Comparison of ENCODE assay signal across 25 cellular contexts in the genomic region with DNA sequence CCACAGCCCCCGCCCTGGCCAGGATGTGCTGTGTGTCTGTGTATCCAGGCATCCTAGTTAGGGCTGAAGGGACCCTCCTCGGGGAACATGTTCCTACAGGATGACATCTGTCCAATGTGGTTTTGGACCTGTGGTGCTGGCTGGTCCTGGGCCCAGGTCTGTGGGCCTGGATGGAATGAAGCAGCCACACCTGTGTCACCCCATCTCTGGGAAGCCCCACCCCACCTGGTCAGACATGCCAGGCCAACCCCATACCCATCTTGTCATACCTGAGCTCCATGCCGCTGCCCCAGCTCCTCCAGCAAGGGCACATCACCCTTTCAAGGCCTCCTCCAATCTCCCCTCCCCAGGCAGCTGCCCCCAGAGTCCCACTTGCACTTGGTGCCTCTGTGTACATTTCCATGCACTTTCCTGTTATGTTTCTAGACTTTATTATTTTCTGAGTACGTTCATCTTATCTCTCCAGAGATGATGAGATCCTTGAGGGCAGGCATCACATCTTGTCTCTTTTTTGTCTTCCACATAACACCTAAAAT.
"Had no signal": no experiment of that assay in that cellular context is flagged by ENCODE, and none has a peak within 500 bp of the region (broad histone marks: within the 10 kb centered on the region; RNA-seq: fewer than 3 reads in every experiment).

No MANE protein-coding gene starts in this region.

- H3K4me1 ChIP-seq: lower lobe of right lung, neural progenitor cell, right atrium auricular region had no signal

- FAIRE-seq: colon, frontal cortex, islet of Langerhans, TTC549 had no signal

- H3K27ac Mint-ChIP-seq: activated T-cell treated with anti-CD3 and anti-CD28 coated beads, Interleukin-2, amount 50 U/mL, for 72 hours; natural killer cell had no signal

- H3K36me3 ChIP-seq: esophagus squamous epithelium, left lung, lower lobe of right lung, neural progenitor cell, right atrium auricular region, stomach, thyroid gland, upper lobe of left lung had no signal

- DNase-seq: activated CD4-positive, alpha-beta T cell treated with anti-CD3 and anti-CD28 coated beads for 4 hours; activated gamma-delta T cell treated with Interleukin-2 at 50 U/mL for 16 hours; activated naive CD4-positive, alpha-beta T cell treated with anti-CD3 and anti-CD28 coated beads, Interleukin-2, amount 50 U/mL, for 16 hours; activated T-cell treated with anti-CD3 and anti-CD28 coated beads for 4 hours; activated T-cell treated with anti-CD3 and anti-CD28 coated beads, Interleukin-2, amount 50 U/mL, for 72 hours; dermis blood vessel endothelial cell; effector CD4-positive, alpha-beta T cell; esophagus squamous epithelium; left lung; lower lobe of right lung; mesenchymal stem cell; natural killer cell; stimulated activated CD4-positive, alpha-beta T cell treated with anti-CD3 and anti-CD28 coated beads, Interleukin-2, amount 100 ng/mL, for 48 hours; stomach; T-helper 9 cell; thyroid gland had no signal

- H3K9me3 Mint-ChIP-seq: central memory CD8-positive, alpha-beta T cell; natural killer cell; neural progenitor cell had no signal

- H3K9me3 ChIP-seq: esophagus squamous epithelium, lower lobe of right lung, right atrium auricular region, stomach, thyroid gland, upper lobe of left lung had no signal

- H3K27me3 ChIP-seq: esophagus squamous epithelium, left lung, neural progenitor cell, right atrium auricular region, stomach, thyroid gland, upper lobe of left lung had no signal

- H3K4me3 ChIP-seq: esophagus squamous epithelium, left lung, lower lobe of right lung, neural progenitor cell, right atrium auricular region, stomach, thyroid gland, upper lobe of left lung had no signal

- H3K4me1 Mint-ChIP-seq: neural progenitor cell had no signal

- H3K27ac ChIP-seq: left lung, lower lobe of right lung, neural progenitor cell, right atrium auricular region, stomach, thyroid gland, upper lobe of left lung, VCaP had no signal

- H3K4me3 Mint-ChIP-seq: activated T-cell treated with anti-CD3 and anti-CD28 coated beads, Interleukin-2, amount 50 U/mL, for 72 hours; central memory CD8-positive, alpha-beta T cell; natural killer cell; neural progenitor cell had no signal

- H3K36me3 Mint-ChIP-seq: natural killer cell, neural progenitor cell had no signal
